9 cellular contexts compared by ENCODE assay signal in the genomic region with DNA sequence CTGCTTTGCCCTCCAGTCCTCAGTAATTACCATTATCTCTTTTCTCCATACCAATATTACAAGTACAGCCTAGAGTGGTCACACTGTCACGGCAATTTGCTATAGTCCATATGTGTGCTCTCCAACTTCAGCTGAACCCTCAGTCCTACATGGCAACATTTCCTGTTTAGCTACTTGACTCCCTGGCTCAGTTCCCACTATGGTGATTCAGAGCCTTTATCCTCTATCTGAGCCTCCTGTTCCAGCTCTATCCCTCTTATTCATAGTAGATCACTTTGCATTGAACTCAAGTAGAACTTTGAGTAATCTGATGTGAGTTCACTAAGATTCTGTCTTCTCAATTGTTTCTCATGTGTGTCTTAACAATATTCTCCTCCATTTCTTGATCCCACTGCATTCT. TPM values are rescaled to one million over a fixed set of nuclear protein-coding genes. Genes with fewer than 3 reads are reported as not detected.
DNase-seq lines count a peak whose midpoint lies in the region; ATAC-seq, FAIRE-seq and TF ChIP-seq lines count a peak whose summit lies in the region.
"Had no signal": no experiment of that assay in that cellular context is flagged by ENCODE, and none has a peak within 500 bp of the region (broad histone marks: within the 10 kb centered on the region; RNA-seq: fewer than 3 reads in every experiment).

No MANE protein-coding gene starts in this region.

- no peak for TF ChIP-seq EP300 in tibial nerve (IDR thresholded peaks at IDR 0.05)

- intact Hi-C loops in Right ventricle myocardium inferior (cut with DNase I): no loop called here

- H3K27me3 ChIP-seq in keratinocyte (ENCODE audit: control insufficient read depth, extremely low read depth, insufficient read depth, low read length) (no peaks in the 10 kb centered on the region), tibial nerve (no peaks in the 10 kb centered on the region)

- H3K36me3 ChIP-seq in keratinocyte (ENCODE audit: control insufficient read depth in 2 of 2, extremely low read depth in 1 of 2, insufficient read depth in 2 of 2, low read length in 2 of 2): peaks cover 0 to 4% of the 10 kb centered on the region in 2 experiments
- H3K36me3 ChIP-seq in tibial nerve: peaks cover 0 to 72% (median 0%) of the 10 kb centered on the region in 3 donors

- ATAC-seq in SK-N-SH treated with all-trans-retinoic acid at 6 μM for 48 hours (peak; percentile 93), Right ventricle myocardium inferior (no peak)

- DNase-seq in Ammon's horn (ENCODE audit: low spot score): peak; percentile 2
- DNase-seq in LNCaP clone FGC (ENCODE audit: low read depth): peak; percentile 15
- peak; percentile 1 for DNase-seq in keratinocyte (ENCODE audit: low read depth, low spot score)
- no peak for DNase-seq in GDM1 (lab: John Stamatoyannopoulos, UW)
- no peak for DNase-seq in tibial nerve (ENCODE audit: low spot score in 2 of 2)
- DNase-seq in activated CD4-positive, alpha-beta T cell treated with anti-CD3 and anti-CD28 coated beads for 1 hour: no peak
- DNase-seq in Right ventricle myocardium inferior (ENCODE audit: missing footprints): no peak
- DNase-seq: stimulated activated CD4-positive, alpha-beta T cell treated with anti-CD3 and anti-CD28 coated beads, Interleukin-15, amount 100 ng/mL, for 24 hours had no signal

- H3K4me1 ChIP-seq in keratinocyte (ENCODE audit: control insufficient read depth, extremely low read depth, insufficient read depth, low read length) (peaks cover 7% of the 10 kb centered on the region), tibial nerve (peaks cover 0 to 3% (median 0%) of the 10 kb centered on the region in 4 donors)

- TF ChIP-seq CTCF in LNCaP clone FGC (IDR thresholded peaks at IDR 0.05; ENCODE audit: control insufficient read depth, extremely low read depth, insufficient read depth) (no peak), keratinocyte (optimal IDR thresholded peaks at IDR 0.05 in 1 of 3, IDR thresholded peaks at IDR 0.05 in 1 of 3, conservative IDR thresholded peaks at IDR 0.05 in 1 of 3; ENCODE audit: extremely low read depth in 1 of 3, insufficient read depth in 2 of 3, low read length in 3 of 3) (no peak), tibial nerve (IDR thresholded peaks at IDR 0.05) (no peak)

- WGBS in tibial nerve, 2 donors: 87 to 95% methylated on average over 1 of the region's 1 CpG

- H3K79me2 ChIP-seq in keratinocyte (ENCODE audit: control insufficient read depth, insufficient read depth, low read length): no peaks in the 10 kb centered on the region

- peak; percentile 94 for FAIRE-seq in keratinocyte (lab: Jason Lieb, UNC)

- no peak overlapping the region for H2AFZ ChIP-seq in keratinocyte (ENCODE audit: control insufficient read depth, low read length)

- no peak overlapping the region for H3K9ac ChIP-seq in keratinocyte (ENCODE audit: control insufficient read depth, extremely low read depth, insufficient read depth, low read length)

- no peaks in the 10 kb centered on the region for H4K20me1 ChIP-seq in keratinocyte (ENCODE audit: control insufficient read depth, extremely low read depth, insufficient read depth, low read length)

- H3K4me3 ChIP-seq in LNCaP clone FGC (ENCODE audit: low read depth, low read length) (no peak overlapping the region), keratinocyte (ENCODE audit: control insufficient read depth in 2 of 3, extremely low read depth in 1 of 3, insufficient read depth in 2 of 3, low read depth in 1 of 3, low read length in 3 of 3) (no peak overlapping the region), tibial nerve (no peak overlapping the region)

- H3K9me3 ChIP-seq in keratinocyte (ENCODE audit: control insufficient read depth, low read depth, low read length) (peaks cover 3% of the 10 kb centered on the region), tibial nerve (no peaks in the 10 kb centered on the region)

- H3K9me1 ChIP-seq in keratinocyte (ENCODE audit: control insufficient read depth, extremely low read depth, insufficient read depth, low read length): no peaks in the 10 kb centered on the region

- no peak overlapping the region for H3K27ac ChIP-seq in keratinocyte (ENCODE audit: control insufficient read depth, insufficient read depth, low read length)
- H3K27ac ChIP-seq in tibial nerve: no peak overlapping the region

- dilution Hi-C loops in keratinocyte (cut with MboI; ENCODE audit: extremely low pct_ligation_motif_present, low sequenced_read_pairs): no loop called here

- TF ChIP-seq POLR2A in tibial nerve (IDR thresholded peaks at IDR 0.05): no peak

- H3K4me2 ChIP-seq in keratinocyte (ENCODE audit: control insufficient read depth, extremely low read depth, insufficient read depth, low read depth, low read length): no peak overlapping the region

TF ChIP-seq in SK-N-SH treated with all-trans-retinoic acid at 6 μM for 48 hours, 23 proteins besides CTCF, POLR2A, EP300 and RAD21:
- no peak for TF ChIP-seq ISL1 (CRISPR knock-in tag; IDR thresholded peaks at IDR 0.05)
- TF ChIP-seq, protein P1, sequence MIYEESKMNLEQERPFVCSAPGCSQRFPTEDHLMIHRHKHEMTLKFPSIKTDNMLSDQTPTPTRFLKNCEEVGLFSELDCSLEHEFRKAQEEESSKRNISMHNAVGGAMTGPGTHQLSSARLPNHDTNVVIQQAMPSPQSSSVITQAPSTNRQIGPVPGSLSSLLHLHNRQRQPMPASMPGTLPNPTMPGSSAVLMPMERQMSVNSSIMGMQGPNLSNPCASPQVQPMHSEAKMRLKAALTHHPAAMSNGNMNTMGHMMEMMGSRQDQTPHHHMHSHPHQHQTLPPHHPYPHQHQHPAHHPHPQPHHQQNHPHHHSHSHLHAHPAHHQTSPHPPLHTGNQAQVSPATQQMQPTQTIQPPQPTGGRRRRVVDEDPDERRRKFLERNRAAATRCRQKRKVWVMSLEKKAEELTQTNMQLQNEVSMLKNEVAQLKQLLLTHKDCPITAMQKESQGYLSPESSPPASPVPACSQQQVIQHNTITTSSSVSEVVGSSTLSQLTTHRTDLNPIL (CRISPR knock-in tag; IDR thresholded peaks at IDR 0.05; ENCODE audit: low read depth): no peak

RNA-seq across cellular contexts. Expression of a gene that starts 43.7 kb away (rescaled TPM):
- 17.3 to 32.6 TPM (median 24.5 TPM) in 3 replicates for polyA plus RNA-seq in keratinocyte
- 47.2 TPM for polyA plus RNA-seq in keratinocyte (2011; ENCODE audit: low read depth)
- 16.2 and 26.6 TPM in 2 replicates for polyA plus RNA-seq in keratinocyte (2011; cell fraction: cytosol; rRNA removed)
- 21.7 and 31.3 TPM in 2 replicates for polyA plus RNA-seq in keratinocyte (2011; cell fraction: nucleus; rRNA removed)
- polyA plus RNA-seq in keratinocyte (2012; ENCODE audit: low replicate concordance): 25.4 and 32.3 TPM in 2 replicates
- polyA minus RNA-seq in keratinocyte: 10.5 to 52.7 TPM (median 16.9 TPM) in 3 replicates
- 10.9 TPM for polyA minus RNA-seq in keratinocyte (2011; cell fraction: cytosol; rRNA and poly(A)+ RNA removed)
- 10.7 and 27.8 TPM in 2 replicates for polyA minus RNA-seq in keratinocyte (2011; cell fraction: nucleus; rRNA and poly(A)+ RNA removed)
- total RNA-seq in tibial nerve (10 to 100 TPM; 20.7 to 37.1 (median 26.4) TPM), Right ventricle myocardium inferior (28.8 TPM)

RNA-seq across cellular contexts. Expression of a gene that starts 54.8 kb away (rescaled TPM):
- polyA plus RNA-seq in keratinocyte: 24.0 to 30.5 TPM (median 29.3 TPM) in 3 replicates
- 15.1 TPM for polyA plus RNA-seq in keratinocyte (2011; ENCODE audit: low read depth)
- polyA plus RNA-seq in keratinocyte (2011; cell fraction: cytosol; rRNA removed): 7.9 and 13.4 TPM in 2 replicates
- 29.4 and 38.1 TPM in 2 replicates for polyA plus RNA-seq in keratinocyte (2011; cell fraction: nucleus; rRNA removed)
- 13.4 and 25.3 TPM in 2 replicates for polyA plus RNA-seq in keratinocyte (2012; ENCODE audit: low replicate concordance)
- 35.1 to 116 TPM (median 83.6 TPM) in 3 replicates for polyA minus RNA-seq in keratinocyte
- polyA minus RNA-seq in keratinocyte (2011; cell fraction: cytosol; rRNA and poly(A)+ RNA removed): 32.0 TPM
- polyA minus RNA-seq in keratinocyte (2011; cell fraction: nucleus; rRNA and poly(A)+ RNA removed): 87.4 and 186 TPM in 2 replicates
- total RNA-seq in tibial nerve (100 to 1,000 TPM in 1 of 4 donors, 10 to 100 TPM in 3; 38.5 to 112 (median 60.3) TPM), Right ventricle myocardium inferior (20.2 TPM)

Comparison
In these comparisons a context has a peak if more than half of its experiments do, and no peak if none do; other contexts are left out.
1. DNase-seq: peak in Ammon's horn (single experiment), LNCaP clone FGC (single experiment) and keratinocyte (single experiment); none in GDM1 (single experiment), tibial nerve (0 of 2), activated CD4-positive, alpha-beta T cell treated with anti-CD3 and anti-CD28 coated beads for 1 hour (single experiment) and Right ventricle myocardium inferior (single experiment).